ENCODE assay signal across 8 cellular contexts in the genomic region with DNA sequence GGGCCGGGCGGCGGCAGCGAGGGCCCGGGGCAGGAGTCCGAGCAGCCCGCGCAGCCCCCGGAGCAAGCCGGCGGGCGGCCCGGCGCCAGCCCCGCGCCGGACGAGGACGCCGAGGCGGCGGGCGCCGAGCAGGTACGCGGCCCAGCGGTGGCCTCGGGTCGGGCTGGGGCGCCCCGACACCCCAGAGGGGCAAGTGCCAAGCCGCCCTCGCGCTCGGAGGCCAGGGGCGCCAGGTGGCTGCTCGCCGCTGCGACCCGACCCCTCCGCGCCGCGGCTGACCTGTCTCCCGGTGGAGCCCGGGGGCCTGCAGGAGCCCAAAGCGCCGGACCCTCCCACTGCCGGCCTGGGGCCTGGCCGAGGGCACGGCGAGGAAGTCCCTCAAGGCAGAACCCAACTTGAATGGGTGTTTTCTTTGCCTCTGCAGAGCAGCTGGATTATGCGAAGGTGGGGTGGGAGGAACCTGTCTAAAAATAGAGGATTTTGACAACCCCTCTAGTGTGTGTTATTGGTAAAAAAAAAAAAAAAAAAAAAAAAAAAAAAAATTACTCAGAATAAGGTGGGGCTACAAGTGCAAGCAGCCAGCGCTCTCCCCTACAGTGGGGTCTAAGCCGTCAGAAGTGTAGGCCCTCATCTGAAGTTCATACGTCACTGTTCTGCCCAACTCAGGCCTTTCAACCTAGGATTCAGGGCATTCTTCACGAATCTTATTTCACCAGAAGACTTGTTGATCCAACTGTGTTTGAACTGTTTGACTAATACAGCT. TPM values are rescaled to one million over a fixed set of nuclear protein-coding genes. Genes with fewer than 3 reads are reported as not detected.
DNase-seq lines count a peak whose midpoint lies in the region; ATAC-seq, FAIRE-seq and TF ChIP-seq lines count a peak whose summit lies in the region.

No MANE protein-coding gene starts in this region.

- ATAC-seq in HG03280 (IDR thresholded peaks at IDR 0.05; ENCODE audit: unreplicated experiment) (peak; percentile 33), RWPE2 (ENCODE audit: low read depth) (peak; percentile 4; the same call in 1 of the 3 replicates)

- no peaks in the 10 kb centered on the region for H3K9me1 ChIP-seq in keratinocyte (ENCODE audit: control insufficient read depth, extremely low read depth, insufficient read depth, low read length)

- dilution Hi-C loops in mammary epithelial cell (cut with HindIII; ENCODE audit: low sequenced_read_pairs): no loop called here
- dilution Hi-C loops in keratinocyte (cut with MboI; ENCODE audit: extremely low pct_ligation_motif_present, low sequenced_read_pairs): no loop called here

- TF ChIP-seq CTCF in RWPE2 (IDR thresholded peaks at IDR 0.05; ENCODE audit: poor library complexity, severe bottlenecking) (no peak), mammary epithelial cell (conservative IDR thresholded peaks at IDR 0.05 in 1 of 2, IDR thresholded peaks at IDR 0.05 in 1 of 2; ENCODE audit: extremely low read depth in 1 of 2, insufficient read depth in 1 of 2, low read depth in 1 of 2, low read length in 2 of 2) (no peak), keratinocyte (optimal IDR thresholded peaks at IDR 0.05 in 1 of 3, IDR thresholded peaks at IDR 0.05 in 1 of 3, conservative IDR thresholded peaks at IDR 0.05 in 1 of 3; ENCODE audit: extremely low read depth in 1 of 3, insufficient read depth in 2 of 3, low read length in 3 of 3) (no peak)

- H4K20me1 ChIP-seq in mammary epithelial cell (ENCODE audit: insufficient read depth, low read length) (no peaks in the 10 kb centered on the region), keratinocyte (ENCODE audit: control insufficient read depth, extremely low read depth, insufficient read depth, low read length) (no peaks in the 10 kb centered on the region)

- intact Hi-C loops in mammary epithelial cell (cut with micrococcal nuclease): loop anchor here (1.0 to 2.0 kb wide), 2 partner anchors 60 to 84 kb away; no protein-coding TSS in a partner anchor

- FAIRE-seq in keratinocyte (lab: Jason Lieb, UNC): no peak

- H3K79me2 ChIP-seq in mammary epithelial cell (ENCODE audit: insufficient read depth, low read length) (peaks cover 46% of the 10 kb centered on the region), keratinocyte (ENCODE audit: control insufficient read depth, insufficient read depth, low read length) (peaks cover 10% of the 10 kb centered on the region)

- peaks cover 18% of the 10 kb centered on the region for H3K36me3 ChIP-seq in RWPE2 (ENCODE audit: low read depth)
- H3K36me3 ChIP-seq in mammary epithelial cell (ENCODE audit: insufficient read depth, low read length): peaks cover 3% of the 10 kb centered on the region
- peaks cover 0 to 5% of the 10 kb centered on the region in 2 experiments for H3K36me3 ChIP-seq in keratinocyte (ENCODE audit: control insufficient read depth in 2 of 2, extremely low read depth in 1 of 2, insufficient read depth in 2 of 2, low read length in 2 of 2)

- H3K27ac ChIP-seq in RWPE2 (ENCODE audit: poor library complexity, severe bottlenecking) (peak overlapping the region; percentile 56), mammary epithelial cell (ENCODE audit: insufficient read depth, low read depth, low read length) (peak overlapping the region; percentile 45), keratinocyte (ENCODE audit: control insufficient read depth, insufficient read depth, low read length) (peak overlapping the region; percentile 21)

- CTCF ChIA-PET in mammary epithelial cell (lab: Charles Lee; ENCODE audit: low non-redundant PET): no interaction called here

- H3K9me3 ChIP-seq in RWPE2 (ENCODE audit: severe bottlenecking) (no peaks in the 10 kb centered on the region), mammary epithelial cell (replicated peaks; ENCODE audit: insufficient read depth, low read length) (no peaks in the 10 kb centered on the region), keratinocyte (ENCODE audit: control insufficient read depth, low read depth, low read length) (no peaks in the 10 kb centered on the region)

- in situ Hi-C loops in mammary epithelial cell (cut with MboI; ENCODE audit: low sequenced_read_pairs in 2 of 2): no loop called here

- H3K9ac ChIP-seq in mammary epithelial cell (ENCODE audit: insufficient read depth, low read length) (peak overlapping the region; percentile 79), keratinocyte (ENCODE audit: control insufficient read depth, extremely low read depth, insufficient read depth, low read length) (peak overlapping the region; percentile 76)

- peaks cover 46% of the 10 kb centered on the region for H3K4me1 ChIP-seq in RWPE2 (ENCODE audit: insufficient read depth, poor library complexity, severe bottlenecking)
- peaks cover 47% of the 10 kb centered on the region for H3K4me1 ChIP-seq in mammary epithelial cell (ENCODE audit: insufficient read depth, low read length)
- H3K4me1 ChIP-seq in keratinocyte (ENCODE audit: control insufficient read depth, extremely low read depth, insufficient read depth, low read length): peaks cover 32% of the 10 kb centered on the region

- H3K4me2 ChIP-seq in mammary epithelial cell (ENCODE audit: insufficient read depth, low read depth, low read length): peak overlapping the region; percentile 85
- H3K4me2 ChIP-seq in keratinocyte (ENCODE audit: control insufficient read depth, extremely low read depth, insufficient read depth, low read depth, low read length): peak overlapping the region; percentile 95

- DNase-seq in CD1c-positive myeloid dendritic cell (ENCODE audit: extremely low spot score) (peak; percentile 46), GM19238 (ENCODE audit: insufficient read length, low spot score) (peak; percentile 28), RWPE2 (ENCODE audit: low spot score) (no peak), mammary epithelial cell (no peak), keratinocyte (ENCODE audit: low read depth, low spot score) (no peak), foreskin melanocyte (no peak)
- DNase-seq in stimulated activated CD8-positive, alpha-beta memory T cell treated with anti-CD3 and anti-CD28 coated beads, Interleukin-2, amount 100 ng/mL, for 48 hours (ENCODE audit: low read depth in 2 of 2): peak; percentile 2 to 9

- WGBS in mammary epithelial cell (ENCODE audit: low coverage, missing lambda C conversion rate): 0% methylated on average over 1 of the region's 57 CpGs

- H3K4me3 ChIP-seq in RWPE2 (ENCODE audit: severe bottlenecking): peak overlapping the region; percentile 99
- H3K4me3 ChIP-seq in mammary epithelial cell (replicated peaks in 1 of 3; ENCODE audit: insufficient read depth in 1 of 3, low read depth in 2 of 3, low read length in 3 of 3): peak overlapping the region; percentile 74 to 88 (median 75)
- H3K4me3 ChIP-seq in keratinocyte (ENCODE audit: control insufficient read depth in 2 of 3, extremely low read depth in 1 of 3, insufficient read depth in 2 of 3, low read depth in 1 of 3, low read length in 3 of 3): peak overlapping the region; percentile 62 to 77 (median 73)

- BruUV-seq in mammary epithelial cell (replicated peaks; lab: Mats Ljungman, UMichigan): no TSS peak

- H3K27me3 ChIP-seq in RWPE2 (ENCODE audit: insufficient read depth, poor library complexity, severe bottlenecking): no peaks in the 10 kb centered on the region
- H3K27me3 ChIP-seq in mammary epithelial cell (ENCODE audit: insufficient read depth, low read length): no peaks in the 10 kb centered on the region
- H3K27me3 ChIP-seq in keratinocyte (ENCODE audit: control insufficient read depth, extremely low read depth, insufficient read depth, low read length): no peaks in the 10 kb centered on the region

- H2AFZ ChIP-seq in mammary epithelial cell (ENCODE audit: low read depth, low read length) (peak overlapping the region; percentile 96), keratinocyte (ENCODE audit: control insufficient read depth, low read length) (peak overlapping the region; percentile 32)

RNA-seq across cellular contexts. Expression of gene OGFRL1, which starts 0.6 kb away (rescaled TPM):
- 100 to 1,000 TPM in 1 of 2 donors, 10 to 100 TPM in 1; 33.4 to 106 TPM for total RNA-seq in mammary epithelial cell
- polyA plus RNA-seq in mammary epithelial cell (6.8 TPM), keratinocyte (5.6 to 9.3 TPM (median 6.7 TPM) in 3 replicates)
- polyA minus RNA-seq in mammary epithelial cell (8.1 TPM), keratinocyte (2.7 to 7.8 TPM (median 5.3 TPM) in 3 replicates)
- 5.3 TPM for polyA plus RNA-seq in keratinocyte (2011; ENCODE audit: low read depth)
- polyA plus RNA-seq in keratinocyte (2011; cell fraction: cytosol; rRNA removed): 5.7 and 9.8 TPM in 2 replicates
- 4.8 and 6.4 TPM in 2 replicates for polyA plus RNA-seq in keratinocyte (2011; cell fraction: nucleus; rRNA removed)
- polyA plus RNA-seq in keratinocyte (2012; ENCODE audit: low replicate concordance): 6.1 and 6.4 TPM in 2 replicates
- 8.2 TPM for polyA minus RNA-seq in keratinocyte (2011; cell fraction: cytosol; rRNA and poly(A)+ RNA removed)
- 5.8 and 9.4 TPM in 2 replicates for polyA minus RNA-seq in keratinocyte (2011; cell fraction: nucleus; rRNA and poly(A)+ RNA removed)

Comparison
In these comparisons a context has a peak if more than half of its experiments do, and no peak if none do; other contexts are left out.
1. DNase-seq: peak in CD1c-positive myeloid dendritic cell (single experiment), GM19238 (single experiment) and stimulated activated CD8-positive, alpha-beta memory T cell treated with anti-CD3 and anti-CD28 coated beads, Interleukin-2, amount 100 ng/mL, for 48 hours (2 of 2); none in RWPE2 (single experiment), mammary epithelial cell (single experiment), keratinocyte (single experiment) and foreskin melanocyte (single experiment).
2. Peak in every context shown above with its lines, with median percentiles within 50 percentile points of each other: H3K27ac ChIP-seq and H3K4me3 ChIP-seq.